In the genomic region with DNA sequence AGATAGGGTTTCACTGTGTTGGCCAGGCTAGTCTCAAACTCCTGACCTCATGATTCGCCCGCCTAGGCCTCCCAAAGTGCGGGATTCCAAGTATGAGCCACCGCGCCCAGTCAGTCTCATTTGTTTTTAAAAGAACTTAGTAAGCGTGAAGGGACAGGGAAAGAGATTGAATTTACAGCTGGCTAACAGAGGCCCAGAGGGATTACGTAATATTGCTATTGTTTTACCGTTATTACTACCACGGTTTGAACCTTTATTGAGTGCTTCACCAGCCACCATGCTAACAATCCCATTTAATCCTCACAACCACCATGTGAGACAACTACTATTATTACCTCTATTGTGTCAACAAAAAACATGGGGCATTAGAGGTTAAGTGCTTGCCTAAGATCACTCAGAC, we compare ENCODE assay signal across 31 cellular contexts.
"Had no signal": no experiment of that assay in that cellular context is flagged by ENCODE, and none has a peak within 500 bp of the region (broad histone marks: within the 10 kb centered on the region; RNA-seq: fewer than 3 reads in every experiment).

No MANE protein-coding gene starts in this region.

- H3K36me3 ChIP-seq: ascending aorta, breast epithelium, cardiac muscle cell, colonic mucosa, heart left ventricle had no signal

- H3K4me1 ChIP-seq: colonic mucosa had no signal

- H3K4me3 ChIP-seq: ascending aorta, breast epithelium, cardiac muscle cell, colonic mucosa, heart left ventricle had no signal

- H3K27ac ChIP-seq: ascending aorta, breast epithelium, cardiac muscle cell, colonic mucosa, epithelial cell of prostate, heart left ventricle, VCaP had no signal

- H3K27me3 ChIP-seq: ascending aorta, breast epithelium, cardiac muscle cell, colonic mucosa, heart left ventricle had no signal

- FAIRE-seq: endometrium, endothelial cell of umbilical vein, frontal cortex had no signal

- H3K9me3 ChIP-seq: ascending aorta, breast epithelium, colonic mucosa had no signal

- ATAC-seq: activated naive CD4-positive, alpha-beta T cell treated with anti-CD3 and anti-CD28 coated beads, Interleukin-2, amount 50 U/mL, for 72 hours; activated T-cell treated with anti-CD3 and anti-CD28 coated beads, Interleukin-2, amount 50 U/mL, for 72 hours; heart left ventricle; WTC11 had no signal

- DNase-seq: activated CD4-positive, alpha-beta memory T cell treated with anti-CD3 and anti-CD28 coated beads, Interleukin-2, amount 10 ng/mL, durations not matched to agents 7 days and 5 days; activated CD4-positive, alpha-beta T cell treated with anti-CD3 and anti-CD28 coated beads for 1 hour; activated CD4-positive, alpha-beta T cell treated with anti-CD3 and anti-CD28 coated beads for 4 hours; activated CD4-positive, alpha-beta T cell treated with anti-CD3 and anti-CD28 coated beads, Interleukin-2, amount 10 ng/mL, durations not matched to agents 7 days and 5 days; activated CD4-positive, alpha-beta T cell treated with anti-CD3 and anti-CD28 coated beads, Interleukin-2, amount 50 U/mL, for 4 hours; activated CD8-positive, alpha-beta memory T cell treated with anti-CD3 and anti-CD28 coated beads, Interleukin-2, amount 50 U/mL, for 48 hours; activated gamma-delta T cell; activated naive CD4-positive, alpha-beta T cell; activated naive CD4-positive, alpha-beta T cell treated with anti-CD3 and anti-CD28 coated beads, Interleukin-2, amount 10 ng/mL, durations not matched to agents 7 days and 5 days; activated naive CD8-positive, alpha-beta T cell treated with anti-CD3 and anti-CD28 coated beads, Interleukin-2, amount 10 ng/mL, durations not matched to agents 7 days and 5 days; activated T-cell treated with anti-CD3 and anti-CD28 coated beads for 4 hours; activated T-cell treated with anti-CD3 and anti-CD28 coated beads, Interleukin-2, amount 50 U/mL, for 24 hours; activated T-cell treated with anti-CD3 and anti-CD28 coated beads, Interleukin-2, amount 50 U/mL, for 72 hours; central memory CD4-positive, alpha-beta T cell; cerebellar nuclear complex; colonic mucosa; effector CD8-positive, alpha-beta T cell; foreskin fibroblast; glutamatergic neuron; heart left ventricle; T-helper 2 cell had no signal
